In the genomic region with DNA sequence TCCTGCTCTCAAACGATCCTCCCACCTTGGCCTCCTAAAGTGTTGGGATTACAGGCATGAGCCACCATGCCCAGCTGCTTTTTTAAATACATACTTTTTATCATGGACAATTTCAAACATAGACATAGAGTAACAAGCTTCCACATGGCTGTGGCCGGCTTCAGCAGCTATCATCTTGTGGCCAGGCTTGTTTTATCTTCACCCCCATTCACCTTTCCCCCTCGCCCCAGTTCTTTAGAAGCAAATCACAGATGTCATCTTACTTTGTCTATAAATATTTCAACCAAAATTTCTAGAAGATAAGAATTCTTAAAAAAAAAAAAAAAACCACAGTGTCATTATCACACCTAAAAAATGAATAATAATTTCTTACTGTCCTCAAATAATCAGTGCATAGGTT, we compare ENCODE assay signal across 1 cellular context.
TF ChIP-seq lines count a peak whose summit lies in the region.

No MANE protein-coding gene starts in this region.

TF ChIP-seq in K562, 482 proteins besides CTCF, POLR2A, EP300 and RAD21:
- TF ChIP-seq TAL1 (IDR thresholded peaks at IDR 0.05) (peak; percentile 66), DPF2 (IDR thresholded peaks at IDR 0.05) (peak; percentile 54; the same call in 1 of the 2 replicates), SOX6 (IDR thresholded peaks at IDR 0.05) (peak; percentile 33; the same call in 1 of the 2 replicates), ZBTB5 (IDR thresholded peaks at IDR 0.05) (no peak), SMARCA4 (IDR thresholded peaks at IDR 0.05) (peak; percentile 59; the same call in 1 of the 2 replicates), VEZF1 (CRISPR knock-in tag; IDR thresholded peaks at IDR 0.05) (peak; percentile 59), CBX2 (IDR thresholded peaks at IDR 0.05; ENCODE audit: insufficient read depth, low read length, poor library complexity, severe bottlenecking) (no peak), ZNF76 (CRISPR knock-in tag; IDR thresholded peaks at IDR 0.05; ENCODE audit: borderline replicate concordance) (no peak), ARID1B (IDR thresholded peaks at IDR 0.05) (peak; percentile 73), FOXM1 (IDR thresholded peaks at IDR 0.05; ENCODE audit: low read depth) (0 out of 2 replicates have a peak, but pooled peaks have one; percentile 37), FOXM1 (CRISPR knock-in tag; IDR thresholded peaks at IDR 0.05; ENCODE audit: low read depth) (no peak), HDAC1 (IDR thresholded peaks at IDR 0.05) (peak in 1 of 2 experiments; percentile 19; a peak in 1 of 4 replicates), KDM1A (IDR thresholded peaks at IDR 0.05) (peak; percentile 55 to 66; a peak in 3 of 4 replicates), MEIS2 (IDR thresholded peaks at IDR 0.05; ENCODE audit: partially characterized antibody) (peak; percentile 73), SMARCB1 (IDR thresholded peaks at IDR 0.05; ENCODE audit: insufficient read length, low read depth) (no peak), RCOR1 (IDR thresholded peaks at IDR 0.05; ENCODE audit: borderline replicate concordance in 1 of 2, low read depth in 2 of 2, low read length in 2 of 2) (peak in 1 of 2 experiments; percentile 73; a peak in 2 of 4 replicates), NFIC (IDR thresholded peaks at IDR 0.05) (0 out of 2 replicates have a peak, but pooled peaks have one; percentile 14), BRD9 (IDR thresholded peaks at IDR 0.05; ENCODE audit: low read depth, partially characterized antibody) (no peak), PML (IDR thresholded peaks at IDR 0.05; ENCODE audit: low read length) (0 out of 2 replicates have a peak, but pooled peaks have one; percentile 17), E4F1 (CRISPR knock-in tag; IDR thresholded peaks at IDR 0.05; ENCODE audit: borderline replicate concordance) (no peak), POLR2AphosphoS5 (IDR thresholded peaks at IDR 0.05; ENCODE audit: control insufficient read depth, insufficient read depth, low read depth, low read length) (peak; percentile 61; the same call in 1 of the 2 replicates), CBFA2T3 (IDR thresholded peaks at IDR 0.05) (peak; percentile 86), HDAC2 (IDR thresholded peaks at IDR 0.05) (no peak), ZBTB26 (CRISPR knock-in tag; IDR thresholded peaks at IDR 0.05) (no peak), TEAD4 (IDR thresholded peaks at IDR 0.05; ENCODE audit: low read length) (peak; percentile 74), TEAD4 (CRISPR knock-in tag; IDR thresholded peaks at IDR 0.05; ENCODE audit: borderline replicate concordance) (no peak), ZNF121 (CRISPR knock-in tag; conservative IDR thresholded peaks at IDR 0.05) (no peak), CBFA2T2 (conservative IDR thresholded peaks at IDR 0.05) (peak; percentile 75), MYC (IDR thresholded peaks at IDR 0.05; ENCODE audit: low read depth, low read length) (0 out of 2 replicates have a peak, but pooled peaks have one; percentile 56), MYC (CRISPR knock-in tag; IDR thresholded peaks at IDR 0.05; ENCODE audit: borderline replicate concordance, low read depth) (no peak), KLF16 (IDR thresholded peaks at IDR 0.05) (peak; percentile 69), NCOR1 (IDR thresholded peaks at IDR 0.05) (peak; percentile 80), TCF3 (CRISPR knock-in tag; IDR thresholded peaks at IDR 0.05) (peak; percentile 75)
- TF ChIP-seq, protein P1, sequence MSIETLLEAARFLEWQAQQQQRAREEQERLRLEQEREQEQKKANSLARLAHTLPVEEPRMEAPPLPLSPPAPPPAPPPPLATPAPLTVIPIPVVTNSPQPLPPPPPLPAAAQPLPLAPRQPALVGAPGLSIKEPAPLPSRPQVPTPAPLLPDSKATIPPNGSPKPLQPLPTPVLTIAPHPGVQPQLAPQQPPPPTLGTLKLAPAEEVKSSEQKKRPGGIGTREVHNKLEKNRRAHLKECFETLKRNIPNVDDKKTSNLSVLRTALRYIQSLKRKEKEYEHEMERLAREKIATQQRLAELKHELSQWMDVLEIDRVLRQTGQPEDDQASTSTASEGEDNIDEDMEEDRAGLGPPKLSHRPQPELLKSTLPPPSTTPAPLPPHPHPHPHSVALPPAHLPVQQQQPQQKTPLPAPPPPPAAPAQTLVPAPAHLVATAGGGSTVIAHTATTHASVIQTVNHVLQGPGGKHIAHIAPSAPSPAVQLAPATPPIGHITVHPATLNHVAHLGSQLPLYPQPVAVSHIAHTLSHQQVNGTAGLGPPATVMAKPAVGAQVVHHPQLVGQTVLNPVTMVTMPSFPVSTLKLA (conservative IDR thresholded peaks at IDR 0.05), result peak in 1 of 2 experiments; percentile 63; a peak in 2 of 4 replicates
- TF ChIP-seq, protein P2, sequence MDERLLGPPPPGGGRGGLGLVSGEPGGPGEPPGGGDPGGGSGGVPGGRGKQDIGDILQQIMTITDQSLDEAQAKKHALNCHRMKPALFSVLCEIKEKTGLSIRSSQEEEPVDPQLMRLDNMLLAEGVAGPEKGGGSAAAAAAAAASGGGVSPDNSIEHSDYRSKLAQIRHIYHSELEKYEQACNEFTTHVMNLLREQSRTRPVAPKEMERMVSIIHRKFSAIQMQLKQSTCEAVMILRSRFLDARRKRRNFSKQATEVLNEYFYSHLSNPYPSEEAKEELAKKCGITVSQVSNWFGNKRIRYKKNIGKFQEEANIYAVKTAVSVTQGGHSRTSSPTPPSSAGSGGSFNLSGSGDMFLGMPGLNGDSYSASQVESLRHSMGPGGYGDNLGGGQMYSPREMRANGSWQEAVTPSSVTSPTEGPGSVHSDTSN (CRISPR knock-in tag; IDR thresholded peaks at IDR 0.05; ENCODE audit: low read depth), result no peak
- TF ChIP-seq, protein P2 (tag; conservative IDR thresholded peaks at IDR 0.05; ENCODE audit: low read depth), result 0 out of 2 replicates have a peak, but pooled peaks have one; percentile 15
